In the genomic region with DNA sequence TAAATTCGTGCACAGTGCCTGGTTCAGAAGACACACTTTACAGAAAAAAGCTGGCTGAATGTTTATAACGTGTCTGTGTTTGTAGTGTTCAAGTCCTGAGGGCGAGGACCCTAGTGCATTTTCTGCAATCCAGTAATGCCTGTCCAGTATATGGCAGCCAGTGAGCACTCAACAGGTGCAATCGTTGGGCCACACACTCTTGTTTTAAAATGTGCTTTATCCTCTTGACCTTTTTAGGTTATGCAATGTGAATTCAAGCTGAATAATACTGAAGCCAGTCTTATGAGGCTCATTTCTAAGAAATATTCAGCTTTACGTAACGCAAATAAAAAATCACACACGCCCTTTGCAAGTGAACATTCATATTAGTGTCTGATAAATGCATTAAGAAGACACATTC, we compare ENCODE assay signal across 8 cellular contexts. TPM values are rescaled to one million over a fixed set of nuclear protein-coding genes. Genes with fewer than 3 reads are reported as not detected.
DNase-seq lines count a peak whose midpoint lies in the region; ATAC-seq and TF ChIP-seq lines count a peak whose summit lies in the region.

No MANE protein-coding gene starts in this region.

- peak overlapping the region; percentile 90 for H3K4me2 ChIP-seq in mesendoderm (ENCODE audit: low read length)

- ATAC-seq in heart left ventricle = no peak
- ATAC-seq in left cardiac atrium = no peak
- ATAC-seq in GM21423 (IDR thresholded peaks at IDR 0.05; ENCODE audit: unreplicated experiment) = no peak

- DNase-seq in heart left ventricle (no peak), left cardiac atrium (no peak), astrocyte of the cerebellum (ENCODE audit: low read depth) (no peak), mesendoderm (no peak), SKM-1 (lab: John Stamatoyannopoulos, UW; ENCODE audit: unreplicated experiment) (no peak)
- no peak for DNase-seq in stimulated activated CD4-positive, alpha-beta T cell treated with anti-CD3 and anti-CD28 coated beads, Interleukin-12 subunit alpha, Interleukin-12 subunit beta, amount 100 ng/mL, for 4 hours

- no peak overlapping the region for H2BK15ac ChIP-seq in mesendoderm (replicated peaks; ENCODE audit: low read depth)

- no peak overlapping the region for H2BK120ac ChIP-seq in mesendoderm (ENCODE audit: low read depth, low read length)

- H3K36me3 ChIP-seq in heart left ventricle (no peaks in the 10 kb centered on the region), mesendoderm (ENCODE audit: control insufficient read depth, insufficient read depth, low read length) (no peaks in the 10 kb centered on the region), urinary bladder (ENCODE audit: insufficient read depth) (no peaks in the 10 kb centered on the region)

- intact Hi-C loops in heart left ventricle (cut with DNase I) = loop anchor here in 2 of 10 donors (2.0 to 5.0 kb wide), 2 partner anchors 107 to 343 kb away; partner anchors contain the start of genes FKBP14 (in 1 of the 2) and NOD1 (in 1 of the 2)
- intact Hi-C loops in left cardiac atrium (cut with DNase I) = no loop called here

- in situ Hi-C loops in astrocyte of the cerebellum (cut with HindIII; ENCODE audit: low sequenced_read_pairs) = loop anchor here (25.0 kb wide), 1 partner anchor 428 kb away; no protein-coding TSS in a partner anchor

- no peak overlapping the region for H3K23ac ChIP-seq in mesendoderm (ENCODE audit: low read length)

- no peaks in the 10 kb centered on the region for H3K9me3 ChIP-seq in heart left ventricle

- H4K5ac ChIP-seq in mesendoderm (ENCODE audit: low read length) = no peak overlapping the region

- H3K4me1 ChIP-seq in heart left ventricle (peaks cover 0 to 31% (median 8%) of the 10 kb centered on the region in 12 donors), mesendoderm (ENCODE audit: control insufficient read depth, low read depth, low read length) (no peaks in the 10 kb centered on the region), urinary bladder (ENCODE audit: insufficient read depth) (no peaks in the 10 kb centered on the region)

- H3K27me3 ChIP-seq in heart left ventricle = no peaks in the 10 kb centered on the region
- H3K27me3 ChIP-seq in mesendoderm (ENCODE audit: insufficient read depth, low read length, poor library complexity) = peaks cover 3% of the 10 kb centered on the region

- H4K8ac ChIP-seq in mesendoderm (ENCODE audit: low read depth, low read length) = no peak overlapping the region

- H3K4ac ChIP-seq in mesendoderm (ENCODE audit: low read depth, low read length) = no peak overlapping the region

- H3K18ac ChIP-seq in mesendoderm (ENCODE audit: low read length) = no peak overlapping the region

- no peak for TF ChIP-seq CTCF in heart left ventricle (IDR thresholded peaks at IDR 0.05)
- TF ChIP-seq CTCF in astrocyte of the cerebellum (IDR thresholded peaks at IDR 0.05; ENCODE audit: low read depth, low read length, missing control alignments) = no peak

- no peak overlapping the region for H2BK5ac ChIP-seq in mesendoderm (ENCODE audit: low read length)

- H3K9ac ChIP-seq in mesendoderm (ENCODE audit: low read length) = peak overlapping the region; percentile 60

- no peak for TF ChIP-seq POLR2A in heart left ventricle (IDR thresholded peaks at IDR 0.05)

- peak overlapping the region; percentile 75 for H3K56ac ChIP-seq in mesendoderm (ENCODE audit: low read length)

- no peaks in the 10 kb centered on the region for H3K79me2 ChIP-seq in mesendoderm (ENCODE audit: control insufficient read depth, insufficient read depth, low read length)

- no peak overlapping the region for H2AK5ac ChIP-seq in mesendoderm (ENCODE audit: low read length)

- no peaks in the 10 kb centered on the region for H3K79me1 ChIP-seq in mesendoderm (ENCODE audit: low read length)

- H3K27ac ChIP-seq in heart left ventricle = peak overlapping the region in 10 of 12 donors; percentile 66 to 96 (median 90)
- H3K27ac ChIP-seq in mesendoderm (ENCODE audit: low read depth, low read length) = no peak overlapping the region
- peak overlapping the region; percentile 43 for H3K27ac ChIP-seq in urinary bladder (ENCODE audit: low read depth)

- H3K4me3 ChIP-seq in heart left ventricle (peak overlapping the region; percentile 35 to 99 (median 96)), astrocyte of the cerebellum (ENCODE audit: low read depth, low read length) (peak overlapping the region; percentile 87), mesendoderm (ENCODE audit: low read length) (no peak overlapping the region), urinary bladder (ENCODE audit: low read depth, low read length) (peak overlapping the region; percentile 97)

- 53 to 63% (median 58%) methylated on average over 7 of the region's 7 CpGs for WGBS in heart left ventricle, 4 donors
- no CpG with 5 or more reads among the region's 7 CpGs for WGBS in mesendoderm (ENCODE audit: extremely low coverage, insufficient coverage, low lambda C conversion rate)
- 36% methylated on average over 7 of the region's 7 CpGs for WGBS in urinary bladder

RNA-seq across cellular contexts. Expression of gene MTURN, which starts 0.8 kb away (rescaled TPM):
- total RNA-seq in heart left ventricle (10 to 100 TPM; 16.7 to 45.2 (median 21.6) TPM), left cardiac atrium (10 to 100 TPM; 25.8 to 27.3 TPM), urinary bladder (55.6 TPM)
- polyA plus RNA-seq in heart left ventricle (10 to 100 TPM in 1 of 2 donors, 1 to 10 TPM in 1; 7.7 to 11.1 TPM), urinary bladder (55.6 TPM)
- 1.6 TPM for polyA plus RNA-seq in mesendoderm (2013, experiment 1 of 2)
- polyA plus RNA-seq in mesendoderm (2013, experiment 2 of 2) = 1.5 TPM
